27 cellular contexts compared by ENCODE assay signal in the genomic region with DNA sequence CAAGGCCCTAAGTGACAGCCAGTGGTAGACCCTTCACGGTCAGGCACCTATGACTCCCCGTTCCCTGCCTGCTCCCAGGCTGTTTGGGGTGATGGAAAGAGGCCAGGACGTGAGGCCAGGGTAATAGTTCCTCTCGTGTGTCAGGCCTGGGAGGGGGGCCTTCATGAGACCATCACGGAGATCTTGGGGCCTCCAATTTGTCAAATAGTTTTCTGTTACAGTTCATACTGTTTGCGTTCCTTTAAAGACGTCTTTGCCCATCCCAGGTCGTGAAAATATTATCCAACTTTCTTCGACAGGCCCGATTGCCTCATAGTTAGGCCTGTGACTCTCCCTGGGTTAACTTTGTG.
DNase-seq lines count a peak whose midpoint lies in the region; ATAC-seq lines count a peak whose summit lies in the region.
"Had no signal": no experiment of that assay in that cellular context is flagged by ENCODE, and none has a peak within 500 bp of the region (broad histone marks: within the 10 kb centered on the region; RNA-seq: fewer than 3 reads in every experiment).

No MANE protein-coding gene starts in this region.

- H3K27me3 Mint-ChIP-seq in activated CD4-positive, alpha-beta T cell treated with anti-CD3 and anti-CD28 coated beads, Interleukin-2, amount 10 ng/mL, durations not matched to agents 7 days and 5 days, result no peaks in the 10 kb centered on the region
- peaks cover 2% of the 10 kb centered on the region for H3K27me3 Mint-ChIP-seq in activated CD4-positive, alpha-beta T cell treated with anti-CD3 and anti-CD28 coated beads, Interleukin-2, amount 10 ng/mL, durations not matched to agents 24 days and 14 days
- H3K27me3 Mint-ChIP-seq: CD8-positive, alpha-beta memory T cell; IgD-negative memory B cell had no signal

- CTCF ChIA-PET in activated CD4-positive, alpha-beta T cell treated with anti-CD3 and anti-CD28 coated beads, Interleukin-2, amount 10 ng/mL, durations not matched to agents 7 days and 5 days (lab: Charles Lee), result no interaction called here

- ATAC-seq in GM18517 (IDR thresholded peaks at IDR 0.05; ENCODE audit: unreplicated experiment) (no peak), HG03571 (IDR thresholded peaks at IDR 0.05; ENCODE audit: unreplicated experiment) (no peak)

- H3K4me1 Mint-ChIP-seq in activated CD4-positive, alpha-beta T cell treated with anti-CD3 and anti-CD28 coated beads, Interleukin-2, amount 10 ng/mL, durations not matched to agents 7 days and 5 days, result no peaks in the 10 kb centered on the region
- no peaks in the 10 kb centered on the region for H3K4me1 Mint-ChIP-seq in activated CD4-positive, alpha-beta T cell treated with anti-CD3 and anti-CD28 coated beads, Interleukin-2, amount 10 ng/mL, durations not matched to agents 24 days and 14 days
- H3K4me1 Mint-ChIP-seq: CD8-positive, alpha-beta memory T cell; IgD-negative memory B cell had no signal

- no peak overlapping the region for H3K4me3 Mint-ChIP-seq in activated CD4-positive, alpha-beta T cell treated with anti-CD3 and anti-CD28 coated beads, Interleukin-2, amount 10 ng/mL, durations not matched to agents 7 days and 5 days
- H3K4me3 Mint-ChIP-seq in activated CD4-positive, alpha-beta T cell treated with anti-CD3 and anti-CD28 coated beads, Interleukin-2, amount 10 ng/mL, durations not matched to agents 24 days and 14 days, result no peak overlapping the region
- H3K4me3 Mint-ChIP-seq: CD14-positive monocyte; CD8-positive, alpha-beta memory T cell; IgD-negative memory B cell had no signal

- peaks cover 2% of the 10 kb centered on the region for H3K9me3 Mint-ChIP-seq in activated CD4-positive, alpha-beta T cell treated with anti-CD3 and anti-CD28 coated beads, Interleukin-2, amount 10 ng/mL, durations not matched to agents 7 days and 5 days
- no peaks in the 10 kb centered on the region for H3K9me3 Mint-ChIP-seq in activated CD4-positive, alpha-beta T cell treated with anti-CD3 and anti-CD28 coated beads, Interleukin-2, amount 10 ng/mL, durations not matched to agents 24 days and 14 days

- peak; percentile 2 for DNase-seq in activated CD4-positive, alpha-beta T cell treated with anti-CD3 and anti-CD28 coated beads, Interleukin-2, amount 10 ng/mL, durations not matched to agents 7 days and 5 days
- DNase-seq in activated CD4-positive, alpha-beta T cell treated with anti-CD3 and anti-CD28 coated beads, Interleukin-2, amount 10 ng/mL, durations not matched to agents 24 days and 14 days, result no peak
- DNase-seq in stimulated activated CD4-positive, alpha-beta T cell treated with anti-CD3 and anti-CD28 coated beads, Interleukin-4, amount 100 ng/mL, for 1 hour, result peak; percentile 0
- no peak for DNase-seq in stimulated activated CD4-positive, alpha-beta T cell treated with anti-CD3 and anti-CD28 coated beads, Interleukin-15, amount 100 ng/mL, for 24 hours
- DNase-seq in mucosa of gallbladder (ENCODE audit: low spot score), result peak; percentile 8
- no peak for DNase-seq in HuH-7 (ENCODE audit: low spot score)
- DNase-seq: ACHN, BE2C, DMS 273 treated with DMSO at 0.1 percent for 48 hours, DMS79, EL, GDM1, HCEC 1CT, NCI-H1092, NCI-H1436, NCI-H187, NCI-H2081 treated with DMSO at 0.1 percent for 48 hours, NCI-H2171, NCI-H226, NCI-H510A, NCI-H69, RPMI8226 had no signal

- intact Hi-C loops in activated CD4-positive, alpha-beta T cell treated with anti-CD3 and anti-CD28 coated beads, Interleukin-2, amount 10 ng/mL, durations not matched to agents 24 days and 14 days (cut with micrococcal nuclease), result no loop called here

- no peaks in the 10 kb centered on the region for H3K36me3 Mint-ChIP-seq in activated CD4-positive, alpha-beta T cell treated with anti-CD3 and anti-CD28 coated beads, Interleukin-2, amount 10 ng/mL, durations not matched to agents 7 days and 5 days (ENCODE audit: low read depth)
- no peaks in the 10 kb centered on the region for H3K36me3 Mint-ChIP-seq in activated CD4-positive, alpha-beta T cell treated with anti-CD3 and anti-CD28 coated beads, Interleukin-2, amount 10 ng/mL, durations not matched to agents 24 days and 14 days (ENCODE audit: low read depth)
- H3K36me3 Mint-ChIP-seq: CD8-positive, alpha-beta memory T cell had no signal

- POLR2A ChIA-PET in activated CD4-positive, alpha-beta T cell treated with anti-CD3 and anti-CD28 coated beads, Interleukin-2, amount 10 ng/mL, durations not matched to agents 7 days and 5 days (lab: Charles Lee), result no interaction called here

- H3K27ac Mint-ChIP-seq in activated CD4-positive, alpha-beta T cell treated with anti-CD3 and anti-CD28 coated beads, Interleukin-2, amount 10 ng/mL, durations not matched to agents 7 days and 5 days, result no peak overlapping the region
- no peak overlapping the region for H3K27ac Mint-ChIP-seq in activated CD4-positive, alpha-beta T cell treated with anti-CD3 and anti-CD28 coated beads, Interleukin-2, amount 10 ng/mL, durations not matched to agents 24 days and 14 days
- H3K27ac Mint-ChIP-seq: IgD-negative memory B cell had no signal

Comparison
In these comparisons a context has a peak if more than half of its experiments do, and no peak if none do; other contexts are left out.
1. DNase-seq: peak in activated CD4-positive, alpha-beta T cell treated with anti-CD3 and anti-CD28 coated beads, Interleukin-2, amount 10 ng/mL, durations not matched to agents 7 days and 5 days (single experiment), stimulated activated CD4-positive, alpha-beta T cell treated with anti-CD3 and anti-CD28 coated beads, Interleukin-4, amount 100 ng/mL, for 1 hour (single experiment) and mucosa of gallbladder (single experiment); none in activated CD4-positive, alpha-beta T cell treated with anti-CD3 and anti-CD28 coated beads, Interleukin-2, amount 10 ng/mL, durations not matched to agents 24 days and 14 days (single experiment), stimulated activated CD4-positive, alpha-beta T cell treated with anti-CD3 and anti-CD28 coated beads, Interleukin-15, amount 100 ng/mL, for 24 hours (single experiment) and HuH-7 (single experiment).